In the genomic region with DNA sequence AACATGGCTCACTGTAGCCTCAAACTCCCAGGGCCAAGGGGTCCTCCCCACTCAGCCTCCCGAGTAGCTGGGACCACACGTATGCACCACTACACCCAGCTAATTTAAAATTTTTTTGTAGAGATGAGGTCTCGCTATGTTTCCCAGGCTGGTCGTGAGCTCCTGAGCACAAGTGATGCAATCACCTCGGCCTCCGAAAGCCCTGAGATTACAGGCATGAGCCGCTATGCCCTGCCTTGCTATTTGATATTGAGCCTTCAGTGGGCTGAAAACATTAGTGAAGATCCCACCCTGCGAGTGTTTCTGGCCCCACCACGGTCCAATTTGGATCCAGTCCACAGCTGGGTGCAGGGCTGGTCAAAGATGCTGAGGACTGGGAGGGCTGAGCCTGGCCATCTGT, we compare ENCODE assay signal across 1 cellular context.
TF ChIP-seq lines count a peak whose summit lies in the region.

No MANE protein-coding gene starts in this region.

TF ChIP-seq in GM23338, 12 proteins besides CTCF, POLR2A, EP300 and RAD21 (continued from another document):
- TF ChIP-seq, protein P1, sequence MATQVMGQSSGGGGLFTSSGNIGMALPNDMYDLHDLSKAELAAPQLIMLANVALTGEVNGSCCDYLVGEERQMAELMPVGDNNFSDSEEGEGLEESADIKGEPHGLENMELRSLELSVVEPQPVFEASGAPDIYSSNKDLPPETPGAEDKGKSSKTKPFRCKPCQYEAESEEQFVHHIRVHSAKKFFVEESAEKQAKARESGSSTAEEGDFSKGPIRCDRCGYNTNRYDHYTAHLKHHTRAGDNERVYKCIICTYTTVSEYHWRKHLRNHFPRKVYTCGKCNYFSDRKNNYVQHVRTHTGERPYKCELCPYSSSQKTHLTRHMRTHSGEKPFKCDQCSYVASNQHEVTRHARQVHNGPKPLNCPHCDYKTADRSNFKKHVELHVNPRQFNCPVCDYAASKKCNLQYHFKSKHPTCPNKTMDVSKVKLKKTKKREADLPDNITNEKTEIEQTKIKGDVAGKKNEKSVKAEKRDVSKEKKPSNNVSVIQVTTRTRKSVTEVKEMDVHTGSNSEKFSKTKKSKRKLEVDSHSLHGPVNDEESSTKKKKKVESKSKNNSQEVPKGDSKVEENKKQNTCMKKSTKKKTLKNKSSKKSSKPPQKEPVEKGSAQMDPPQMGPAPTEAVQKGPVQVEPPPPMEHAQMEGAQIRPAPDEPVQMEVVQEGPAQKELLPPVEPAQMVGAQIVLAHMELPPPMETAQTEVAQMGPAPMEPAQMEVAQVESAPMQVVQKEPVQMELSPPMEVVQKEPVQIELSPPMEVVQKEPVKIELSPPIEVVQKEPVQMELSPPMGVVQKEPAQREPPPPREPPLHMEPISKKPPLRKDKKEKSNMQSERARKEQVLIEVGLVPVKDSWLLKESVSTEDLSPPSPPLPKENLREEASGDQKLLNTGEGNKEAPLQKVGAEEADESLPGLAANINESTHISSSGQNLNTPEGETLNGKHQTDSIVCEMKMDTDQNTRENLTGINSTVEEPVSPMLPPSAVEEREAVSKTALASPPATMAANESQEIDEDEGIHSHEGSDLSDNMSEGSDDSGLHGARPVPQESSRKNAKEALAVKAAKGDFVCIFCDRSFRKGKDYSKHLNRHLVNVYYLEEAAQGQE (IDR thresholded peaks at IDR 0.05; ENCODE audit: unreplicated experiment) = no peak
- TF ChIP-seq, protein P2, sequence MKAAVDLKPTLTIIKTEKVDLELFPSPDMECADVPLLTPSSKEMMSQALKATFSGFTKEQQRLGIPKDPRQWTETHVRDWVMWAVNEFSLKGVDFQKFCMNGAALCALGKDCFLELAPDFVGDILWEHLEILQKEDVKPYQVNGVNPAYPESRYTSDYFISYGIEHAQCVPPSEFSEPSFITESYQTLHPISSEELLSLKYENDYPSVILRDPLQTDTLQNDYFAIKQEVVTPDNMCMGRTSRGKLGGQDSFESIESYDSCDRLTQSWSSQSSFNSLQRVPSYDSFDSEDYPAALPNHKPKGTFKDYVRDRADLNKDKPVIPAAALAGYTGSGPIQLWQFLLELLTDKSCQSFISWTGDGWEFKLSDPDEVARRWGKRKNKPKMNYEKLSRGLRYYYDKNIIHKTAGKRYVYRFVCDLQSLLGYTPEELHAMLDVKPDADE (IDR thresholded peaks at IDR 0.05) = no peak
- TF ChIP-seq EZH2 (IDR thresholded peaks at IDR 0.05; ENCODE audit: low read depth, unreplicated experiment) (no peak), JUNB (IDR thresholded peaks at IDR 0.05; ENCODE audit: unreplicated experiment) (no peak), POLR2AphosphoS5 (IDR thresholded peaks at IDR 0.05; ENCODE audit: low read depth) (no peak), CREB1 (CRISPR knock-in tag; IDR thresholded peaks at IDR 0.05; ENCODE audit: low read depth) (no peak), NANOG (IDR thresholded peaks at IDR 0.05; ENCODE audit: borderline replicate concordance) (no peak), ZNF331 (CRISPR knock-in tag; IDR thresholded peaks at IDR 0.05; ENCODE audit: low read depth) (no peak), EZH2phosphoT487 (IDR thresholded peaks at IDR 0.05; ENCODE audit: unreplicated experiment) (no peak)
